In the genomic region with DNA sequence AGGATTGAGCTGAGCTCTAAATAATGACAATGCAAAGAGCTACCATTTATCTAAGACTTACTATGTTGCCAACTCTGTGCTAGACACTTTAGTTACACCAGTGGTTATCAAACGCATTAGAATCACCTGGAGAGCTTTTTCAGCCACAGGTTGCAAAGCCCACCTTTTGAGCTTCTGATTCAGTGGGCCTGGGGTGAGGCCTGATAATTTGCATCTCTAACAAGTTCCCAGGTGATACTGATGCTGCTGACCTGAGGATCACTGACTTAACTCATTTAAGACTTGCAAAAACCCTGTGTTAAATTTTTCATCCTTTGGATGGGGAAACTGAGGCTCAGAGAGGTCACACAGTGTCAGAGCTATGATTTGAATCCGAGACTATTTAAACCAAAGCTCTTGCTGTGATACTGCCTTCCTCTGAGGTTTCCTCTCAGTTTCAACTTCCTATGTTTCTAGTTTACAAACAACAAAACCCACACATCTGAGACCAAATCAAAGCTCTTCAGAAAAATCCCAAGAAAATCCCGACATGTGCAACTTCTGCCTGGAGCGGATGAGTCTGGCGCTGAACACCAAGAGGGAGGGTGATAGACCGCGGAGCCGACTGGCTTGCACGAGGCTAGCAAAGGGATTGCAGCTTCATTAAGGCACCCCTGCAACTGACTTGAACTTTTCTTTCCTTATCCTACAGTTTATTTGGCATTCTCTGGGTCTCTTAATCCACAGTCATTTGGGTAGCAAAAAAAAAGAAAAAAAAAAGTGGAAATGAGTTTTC, we compare ENCODE assay signal across 9 cellular contexts.
DNase-seq lines count a peak whose midpoint lies in the region; TF ChIP-seq lines count a peak whose summit lies in the region.
"Had no signal": no experiment of that assay in that cellular context is flagged by ENCODE, and none has a peak within 500 bp of the region (broad histone marks: within the 10 kb centered on the region; RNA-seq: fewer than 3 reads in every experiment).

No MANE protein-coding gene starts in this region.

- POLR2A ChIA-PET in SK-N-SH (lab: Yijun Ruan, JAX): no interaction called here

- H3K79me2 ChIP-seq in fibroblast of lung (ENCODE audit: control insufficient read depth, insufficient read depth, low read length) (no peaks in the 10 kb centered on the region), SK-N-SH (ENCODE audit: insufficient read depth) (no peaks in the 10 kb centered on the region)

- no peak overlapping the region for H2AFZ ChIP-seq in fibroblast of lung (ENCODE audit: low read length)
- H2AFZ ChIP-seq in SK-N-SH (ENCODE audit: low read depth): no peak overlapping the region

- no peak for TF ChIP-seq CTCF in fibroblast of lung (conservative IDR thresholded peaks at IDR 0.05 in 1 of 2, IDR thresholded peaks at IDR 0.05 in 1 of 2; ENCODE audit: low read depth in 1 of 2, low read length in 2 of 2)
- TF ChIP-seq CTCF in nephron (IDR thresholded peaks at IDR 0.05; ENCODE audit: unreplicated experiment in 3 of 3): no peak
- TF ChIP-seq CTCF in glutamatergic neuron (IDR thresholded peaks at IDR 0.05; ENCODE audit: partially characterized antibody, unreplicated experiment): no peak
- TF ChIP-seq CTCF in SK-N-SH (IDR thresholded peaks at IDR 0.05): no peak

- H3K9me3 ChIP-seq in fibroblast of lung (ENCODE audit: control insufficient read depth, insufficient read depth, low read depth, low read length) (no peaks in the 10 kb centered on the region), SK-N-SH (no peaks in the 10 kb centered on the region)

- H3K27me3 Mint-ChIP-seq in nephron (ENCODE audit: low read depth) (no peaks in the 10 kb centered on the region), glutamatergic neuron (ENCODE audit: unreplicated experiment) (peaks cover 4% of the 10 kb centered on the region)

- H3K9ac ChIP-seq in fibroblast of lung (ENCODE audit: insufficient read depth, low read length) (no peak overlapping the region), SK-N-SH (no peak overlapping the region)

- peaks cover under 1% of the 10 kb centered on the region for H3K27me3 ChIP-seq in fibroblast of lung (ENCODE audit: control insufficient read depth, insufficient read depth, low read length)
- no peaks in the 10 kb centered on the region for H3K27me3 ChIP-seq in SK-N-SH (ENCODE audit: insufficient read depth)

- H3K36me3 Mint-ChIP-seq in nephron (ENCODE audit: low read depth) (no peaks in the 10 kb centered on the region), glutamatergic neuron (ENCODE audit: unreplicated experiment) (no peaks in the 10 kb centered on the region)

- H3K9me2 ChIP-seq in SK-N-SH: no peaks in the 10 kb centered on the region

- DNase-seq in Ammon's horn (ENCODE audit: low spot score): peak; percentile 20
- DNase-seq in NOMO-1 treated with dmso at 0.1 percent for 144 hours (lab: John Stamatoyannopoulos, UW; ENCODE audit: unreplicated experiment): peak; percentile 16
- DNase-seq in fibroblast of lung (ENCODE audit: low read depth in 2 of 2): peak; percentile 51 to 68
- no peak for DNase-seq in glutamatergic neuron
- no peak for DNase-seq in SK-N-SH
- DNase-seq in HT-29 (ENCODE audit: low spot score): no peak
- DNase-seq in NCI-H345 (lab: John Stamatoyannopoulos, UW): no peak
- DNase-seq: activated CD4-positive, alpha-beta T cell treated with anti-CD3 and anti-CD28 coated beads for 36 hours had no signal

- H3K4me3 Mint-ChIP-seq in nephron (peak overlapping the region; percentile 65 to 81 (median 77)), glutamatergic neuron (ENCODE audit: unreplicated experiment) (no peak overlapping the region)
- H3K4me3 Mint-ChIP-seq: activated CD4-positive, alpha-beta T cell treated with anti-CD3 and anti-CD28 coated beads for 36 hours had no signal

- H3K4me3 ChIP-seq in fibroblast of lung (replicated peaks in 1 of 4; ENCODE audit: control extremely low read depth in 1 of 4, insufficient read depth in 1 of 4, low read depth in 3 of 4, low read length in 4 of 4) (peak overlapping the region; percentile 8 to 67 (median 38)), SK-N-SH (ENCODE audit: low read depth in 2 of 2, low read length in 1 of 2) (no peak overlapping the region)

- H3K4me1 ChIP-seq in fibroblast of lung (ENCODE audit: control insufficient read depth, extremely low read depth, insufficient read depth, low read length): peaks cover 2% of the 10 kb centered on the region
- peaks cover 0 to 6% of the 10 kb centered on the region in 2 experiments; a peak in 1 of 4 replicates for H3K4me1 ChIP-seq in SK-N-SH (ENCODE audit: control insufficient read depth in 1 of 2, insufficient read depth in 2 of 2, low read depth in 1 of 2, low read length in 1 of 2)

- no peaks in the 10 kb centered on the region for H3K36me3 ChIP-seq in fibroblast of lung (ENCODE audit: control insufficient read depth, insufficient read depth, low read length)
- no peaks in the 10 kb centered on the region for H3K36me3 ChIP-seq in SK-N-SH (replicated peaks in 1 of 2; ENCODE audit: control insufficient read depth in 1 of 2, insufficient read depth in 2 of 2, low read length in 1 of 2)

- no peaks in the 10 kb centered on the region for H4K20me1 ChIP-seq in fibroblast of lung (ENCODE audit: control insufficient read depth, extremely low read depth, insufficient read depth, low read length)
- no peaks in the 10 kb centered on the region for H4K20me1 ChIP-seq in SK-N-SH (ENCODE audit: insufficient read depth)

- WGBS in SK-N-SH (ENCODE audit: low lambda C conversion rate): 77% methylated on average over 9 of the region's 9 CpGs

- H3K4me2 ChIP-seq in fibroblast of lung (ENCODE audit: extremely low read depth, insufficient read depth, low read length) (peak overlapping the region; percentile 78), SK-N-SH (no peak overlapping the region)

- CTCF ChIA-PET in SK-N-SH (lab: Yijun Ruan, JAX): interaction anchor here (1.7 kb wide), 1 partner anchor 8 kb away, joined by 5 read pairs; no protein-coding TSS in a partner anchor

- no peaks in the 10 kb centered on the region for H3F3A ChIP-seq in SK-N-SH (replicated peaks; ENCODE audit: insufficient read depth)

- H3K27ac ChIP-seq in fibroblast of lung (ENCODE audit: insufficient read depth, low read length): no peak overlapping the region
- no peak overlapping the region for H3K27ac ChIP-seq in SK-N-SH (ENCODE audit: low read depth in 2 of 2, low read length in 1 of 2)

- no peak for TF ChIP-seq RAD21 in SK-N-SH (IDR thresholded peaks at IDR 0.05; ENCODE audit: low read length)

- TF ChIP-seq EP300 in SK-N-SH (IDR thresholded peaks at IDR 0.05; ENCODE audit: borderline replicate concordance in 1 of 2, low read depth in 1 of 2, low read length in 1 of 2): no peak

- peaks cover 19% of the 10 kb centered on the region for H3K4me1 Mint-ChIP-seq in nephron
- H3K4me1 Mint-ChIP-seq in glutamatergic neuron (ENCODE audit: low read depth, unreplicated experiment): peaks cover 8% of the 10 kb centered on the region

- H3K9me3 Mint-ChIP-seq in nephron: no peaks in the 10 kb centered on the region
- H3K9me3 Mint-ChIP-seq in glutamatergic neuron (ENCODE audit: unreplicated experiment): no peaks in the 10 kb centered on the region

- H3K27ac Mint-ChIP-seq in nephron: peak overlapping the region; percentile 73 to 96 (median 91)
- H3K27ac Mint-ChIP-seq in glutamatergic neuron (ENCODE audit: unreplicated experiment): no peak overlapping the region
- H3K27ac Mint-ChIP-seq: activated CD4-positive, alpha-beta T cell treated with anti-CD3 and anti-CD28 coated beads for 36 hours had no signal

TF ChIP-seq in SK-N-SH, 30 proteins besides CTCF, POLR2A, EP300 and RAD21 (continues in another document):
- TF ChIP-seq, protein P1, sequence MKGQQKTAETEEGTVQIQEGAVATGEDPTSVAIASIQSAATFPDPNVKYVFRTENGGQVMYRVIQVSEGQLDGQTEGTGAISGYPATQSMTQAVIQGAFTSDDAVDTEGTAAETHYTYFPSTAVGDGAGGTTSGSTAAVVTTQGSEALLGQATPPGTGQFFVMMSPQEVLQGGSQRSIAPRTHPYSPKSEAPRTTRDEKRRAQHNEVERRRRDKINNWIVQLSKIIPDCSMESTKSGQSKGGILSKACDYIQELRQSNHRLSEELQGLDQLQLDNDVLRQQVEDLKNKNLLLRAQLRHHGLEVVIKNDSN (IDR thresholded peaks at IDR 0.05; ENCODE audit: borderline replicate concordance, low read depth): no peak
- TF ChIP-seq TCF12 (IDR thresholded peaks at IDR 0.05) (no peak), SIN3A (IDR thresholded peaks at IDR 0.05; ENCODE audit: borderline replicate concordance, low read depth, low read length) (no peak), JUND (IDR thresholded peaks at IDR 0.05) (no peak), EZH2phosphoT487 (IDR thresholded peaks at IDR 0.05; ENCODE audit: borderline replicate concordance, low read depth) (no peak), RFX5 (IDR thresholded peaks at IDR 0.05; ENCODE audit: low read length) (no peak), GATA2 (CRISPR knock-in tag; IDR thresholded peaks at IDR 0.05) (no peak), MXI1 (IDR thresholded peaks at IDR 0.05; ENCODE audit: low read depth, low read length) (no peak)
- TF ChIP-seq, protein P2, sequence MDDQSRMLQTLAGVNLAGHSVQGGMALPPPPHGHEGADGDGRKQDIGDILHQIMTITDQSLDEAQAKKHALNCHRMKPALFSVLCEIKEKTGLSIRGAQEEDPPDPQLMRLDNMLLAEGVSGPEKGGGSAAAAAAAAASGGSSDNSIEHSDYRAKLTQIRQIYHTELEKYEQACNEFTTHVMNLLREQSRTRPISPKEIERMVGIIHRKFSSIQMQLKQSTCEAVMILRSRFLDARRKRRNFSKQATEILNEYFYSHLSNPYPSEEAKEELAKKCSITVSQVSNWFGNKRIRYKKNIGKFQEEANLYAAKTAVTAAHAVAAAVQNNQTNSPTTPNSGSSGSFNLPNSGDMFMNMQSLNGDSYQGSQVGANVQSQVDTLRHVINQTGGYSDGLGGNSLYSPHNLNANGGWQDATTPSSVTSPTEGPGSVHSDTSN (IDR thresholded peaks at IDR 0.05): no peak
- TF ChIP-seq, protein P3, sequence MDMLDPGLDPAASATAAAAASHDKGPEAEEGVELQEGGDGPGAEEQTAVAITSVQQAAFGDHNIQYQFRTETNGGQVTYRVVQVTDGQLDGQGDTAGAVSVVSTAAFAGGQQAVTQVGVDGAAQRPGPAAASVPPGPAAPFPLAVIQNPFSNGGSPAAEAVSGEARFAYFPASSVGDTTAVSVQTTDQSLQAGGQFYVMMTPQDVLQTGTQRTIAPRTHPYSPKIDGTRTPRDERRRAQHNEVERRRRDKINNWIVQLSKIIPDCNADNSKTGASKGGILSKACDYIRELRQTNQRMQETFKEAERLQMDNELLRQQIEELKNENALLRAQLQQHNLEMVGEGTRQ (IDR thresholded peaks at IDR 0.05; ENCODE audit: borderline replicate concordance, low read depth, low read length): no peak

Comparison
In these comparisons a context has a peak if more than half of its experiments do, and no peak if none do; other contexts are left out.
1. DNase-seq: peak in Ammon's horn (single experiment), NOMO-1 treated with dmso at 0.1 percent for 144 hours (single experiment) and fibroblast of lung (2 of 2); none in glutamatergic neuron (single experiment), SK-N-SH (single experiment), HT-29 (single experiment) and NCI-H345 (single experiment).
2. H3K4me3 ChIP-seq: peak in fibroblast of lung (4 of 4); none in SK-N-SH (0 of 2).